In genomic region chr15:74839526-74840395, GRCh38 we compare ENCODE assay signal across 1 cellular context.
TF ChIP-seq lines count a peak whose summit lies in the region.

No MANE protein-coding gene starts in this region.

TF ChIP-seq in K562, 482 proteins besides CTCF, POLR2A, EP300 and RAD21:
- TF ChIP-seq STAG1 (CRISPR knock-in tag; IDR thresholded peaks at IDR 0.05; ENCODE audit: borderline replicate concordance) (0 out of 2 replicates have a peak, but pooled peaks have one; percentile 13), HNRNPL (IDR thresholded peaks at IDR 0.05; ENCODE audit: low read depth, low read length) (no peak)
